ENCODE assay signal across 8 cellular contexts in the genomic region with DNA sequence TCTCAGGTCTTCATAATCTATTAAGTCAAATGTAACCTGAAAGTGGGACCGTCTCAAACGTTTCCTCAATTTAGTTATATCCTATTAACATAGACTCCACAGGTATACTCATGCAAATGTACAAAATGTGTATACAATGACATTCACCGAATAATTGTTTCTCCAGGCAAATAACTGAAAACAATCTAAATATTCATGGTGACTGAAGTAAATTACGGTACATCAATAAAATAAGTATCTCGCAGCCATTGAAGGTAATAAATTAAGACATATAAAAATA. TPM values are rescaled to one million over a fixed set of nuclear protein-coding genes. Genes with fewer than 3 reads are reported as not detected.
DNase-seq lines count a peak whose midpoint lies in the region; ATAC-seq and TF ChIP-seq lines count a peak whose summit lies in the region.

No MANE protein-coding gene starts in this region.

- DNase-seq in GM06990 (ENCODE audit: extremely low read depth, insufficient read length) (no peak), RWPE2 (ENCODE audit: low spot score) (no peak), fibroblast of lung (ENCODE audit: low read depth in 2 of 2) (no peak), prostate gland (ENCODE audit: low spot score) (no peak), germinal center (ENCODE audit: low spot score) (no peak), cerebellar nuclear complex (lab: John Stamatoyannopoulos, UW) (no peak), GOT3 (lab: John Stamatoyannopoulos, UW) (no peak)

- peak overlapping the region; percentile 96 for H3K4me3 ChIP-seq in GM06990 (replicated peaks; ENCODE audit: low read depth, low read length)
- peak overlapping the region; percentile 56 for H3K4me3 ChIP-seq in RWPE2 (ENCODE audit: severe bottlenecking)
- H3K4me3 ChIP-seq in fibroblast of lung (replicated peaks in 1 of 4; ENCODE audit: control extremely low read depth in 1 of 4, insufficient read depth in 1 of 4, low read depth in 3 of 4, low read length in 4 of 4), result peak overlapping the region; percentile 81 to 92 (median 88)
- H3K4me3 ChIP-seq in prostate gland, result peak overlapping the region; percentile 50 to 69

- H3K27me3 ChIP-seq in GM06990 (replicated peaks; ENCODE audit: control insufficient read depth, insufficient read depth, low read length), result no peaks in the 10 kb centered on the region
- H3K27me3 ChIP-seq in RWPE2 (ENCODE audit: insufficient read depth, poor library complexity, severe bottlenecking), result no peaks in the 10 kb centered on the region
- H3K27me3 ChIP-seq in fibroblast of lung (ENCODE audit: control insufficient read depth, insufficient read depth, low read length), result no peaks in the 10 kb centered on the region
- no peaks in the 10 kb centered on the region for H3K27me3 ChIP-seq in prostate gland (replicated peaks; ENCODE audit: insufficient read depth)

- H3K36me3 ChIP-seq in GM06990 (ENCODE audit: control insufficient read depth, insufficient read depth, low read length) (peaks cover 4% of the 10 kb centered on the region), RWPE2 (ENCODE audit: low read depth) (peaks cover 67% of the 10 kb centered on the region), fibroblast of lung (ENCODE audit: control insufficient read depth, insufficient read depth, low read length) (peaks cover 2% of the 10 kb centered on the region), prostate gland (no peaks in the 10 kb centered on the region)

- intact Hi-C loops in prostate gland (cut with DNase I), result loop anchor here (5.0 kb wide), 1 partner anchor 34 kb away; a partner anchor contains a TSS

- WGBS in prostate gland, result under 1% methylated on average over 5 of the region's 5 CpGs

- H3K4me2 ChIP-seq in fibroblast of lung (ENCODE audit: extremely low read depth, insufficient read depth, low read length), result peak overlapping the region; percentile 77

- no peak for TF ChIP-seq CTCF in GM06990 (IDR thresholded peaks at IDR 0.05; ENCODE audit: insufficient read depth, low read length, poor library complexity, severe bottlenecking)
- TF ChIP-seq CTCF in RWPE2 (IDR thresholded peaks at IDR 0.05; ENCODE audit: poor library complexity, severe bottlenecking), result no peak
- TF ChIP-seq CTCF in fibroblast of lung (conservative IDR thresholded peaks at IDR 0.05 in 1 of 2, IDR thresholded peaks at IDR 0.05 in 1 of 2; ENCODE audit: low read depth in 1 of 2, low read length in 2 of 2), result no peak
- TF ChIP-seq CTCF in prostate gland (IDR thresholded peaks at IDR 0.05), result no peak

- peak overlapping the region; percentile 77 for H3K9ac ChIP-seq in fibroblast of lung (ENCODE audit: insufficient read depth, low read length)

- no peak for TF ChIP-seq POLR2A in prostate gland (IDR thresholded peaks at IDR 0.05)

- no peaks in the 10 kb centered on the region for H3K9me3 ChIP-seq in RWPE2 (ENCODE audit: severe bottlenecking)
- H3K9me3 ChIP-seq in fibroblast of lung (ENCODE audit: control insufficient read depth, insufficient read depth, low read depth, low read length), result no peaks in the 10 kb centered on the region
- H3K9me3 ChIP-seq in prostate gland, result no peaks in the 10 kb centered on the region

- H3K27ac ChIP-seq in RWPE2 (ENCODE audit: poor library complexity, severe bottlenecking) (peak overlapping the region; percentile 55), fibroblast of lung (ENCODE audit: insufficient read depth, low read length) (peak overlapping the region; percentile 81), prostate gland (no peak overlapping the region)

- ATAC-seq in RWPE2 (ENCODE audit: low read depth) (no peak), HG03439 (IDR thresholded peaks at IDR 0.05; ENCODE audit: unreplicated experiment) (no peak)

- H3K79me2 ChIP-seq in fibroblast of lung (ENCODE audit: control insufficient read depth, insufficient read depth, low read length), result peaks cover 49% of the 10 kb centered on the region

- H4K20me1 ChIP-seq in fibroblast of lung (ENCODE audit: control insufficient read depth, extremely low read depth, insufficient read depth, low read length), result no peaks in the 10 kb centered on the region

- H3K4me1 ChIP-seq in RWPE2 (ENCODE audit: insufficient read depth, poor library complexity, severe bottlenecking) (peaks cover 20% of the 10 kb centered on the region), fibroblast of lung (ENCODE audit: control insufficient read depth, extremely low read depth, insufficient read depth, low read length) (peaks cover 2% of the 10 kb centered on the region), prostate gland (replicated peaks) (peaks cover 7% of the 10 kb centered on the region)

- H2AFZ ChIP-seq in fibroblast of lung (ENCODE audit: low read length), result no peak overlapping the region

RNA-seq across cellular contexts. Expression of a gene that starts 0.5 kb away (rescaled TPM):
- total RNA-seq in fibroblast of lung (538 and 595 TPM in 2 replicates), prostate gland (10 to 100 TPM; 58.3 to 89.2 TPM)
- polyA plus RNA-seq in fibroblast of lung, result 88.4 and 100 TPM in 2 replicates
- 108 and 117 TPM in 2 replicates for polyA plus RNA-seq in fibroblast of lung (2012)
- 80.0 and 90.3 TPM in 2 replicates for polyA minus RNA-seq in fibroblast of lung (ENCODE audit: low replicate concordance)

RNA-seq across cellular contexts. Expression of a gene that starts 32.1 kb away (rescaled TPM):
- 27.2 and 28.6 TPM in 2 replicates for total RNA-seq in fibroblast of lung
- polyA plus RNA-seq in fibroblast of lung, result 20.0 and 20.5 TPM in 2 replicates
- polyA plus RNA-seq in fibroblast of lung (2012), result 16.1 and 17.0 TPM in 2 replicates
- polyA minus RNA-seq in fibroblast of lung (ENCODE audit: low replicate concordance), result 2.4 and 3.5 TPM in 2 replicates
- 10 to 100 TPM; 23.8 to 26.6 TPM for total RNA-seq in prostate gland

RNA-seq across cellular contexts. Expression of a gene that starts 32.7 kb away (rescaled TPM):
- total RNA-seq in fibroblast of lung (1.0 and 1.7 TPM in 2 replicates), prostate gland (10 to 100 TPM in 1 of 2 donors, 1 to 10 TPM in 1; 1.4 to 21.5 TPM)
- 2.4 and 6.9 TPM in 2 replicates for polyA plus RNA-seq in fibroblast of lung
- polyA plus RNA-seq in fibroblast of lung (2012), result 1.6 and 5.5 TPM in 2 replicates
- 1.6 and 2.7 TPM in 2 replicates for polyA minus RNA-seq in fibroblast of lung (ENCODE audit: low replicate concordance)

Comparison
In these comparisons a context has a peak if more than half of its experiments do, and no peak if none do; other contexts are left out.
1. H3K27ac ChIP-seq: peak in RWPE2 (single experiment) and fibroblast of lung (single experiment); none in prostate gland (0 of 2).
2. Peak in every context shown above with its lines, with median percentiles within 50 percentile points of each other: H3K4me3 ChIP-seq.